14 cellular contexts compared by ENCODE assay signal in genomic region chr14:76699901-76700590, GRCh38.
"Had no signal": no experiment of that assay in that cellular context is flagged by ENCODE, and none has a peak within 500 bp of the region (broad histone marks: within the 10 kb centered on the region; RNA-seq: fewer than 3 reads in every experiment).

No MANE protein-coding gene starts in this region.

- H3K4me1 ChIP-seq: colonic mucosa had no signal

- H3K9me3 ChIP-seq: colonic mucosa, gastrocnemius medialis had no signal

- DNase-seq: activated CD4-positive, alpha-beta T cell treated with anti-CD3 and anti-CD28 coated beads, Interleukin-2, amount 10 ng/mL, durations not matched to agents 24 days and 14 days; activated T-cell treated with anti-CD3 and anti-CD28 coated beads for 4 hours; amniotic stem cell; colonic mucosa; erythroblast; gastrocnemius medialis; immature natural killer cell; nephron progenitor cell; posterior cingulate gyrus; retina; stimulated activated CD4-positive, alpha-beta T cell treated with anti-CD3 and anti-CD28 coated beads, Interleukin-2, amount 100 ng/mL, for 24 hours; stimulated activated naive CD4-positive, alpha-beta T cell treated with Interleukin-2 at 50 U/mL for 16 hours; trophoblast cell had no signal

- H3K36me3 ChIP-seq: colonic mucosa, gastrocnemius medialis had no signal

- H3K27me3 ChIP-seq: colonic mucosa, gastrocnemius medialis had no signal

- H3K4me3 ChIP-seq: colonic mucosa, gastrocnemius medialis, lung had no signal

- H3K27ac ChIP-seq: colonic mucosa, gastrocnemius medialis had no signal
